In genomic region chr5:173283318-173284288, GRCh38 we compare ENCODE assay signal across 8 cellular contexts. TPM values are rescaled to one million over a fixed set of nuclear protein-coding genes. Genes with fewer than 3 reads are reported as not detected.
DNase-seq lines count a peak whose midpoint lies in the region; ATAC-seq lines count a peak whose summit lies in the region.

No MANE protein-coding gene starts in this region.

- H3K36me3 Mint-ChIP-seq in T-cell: no peaks in the 10 kb centered on the region

- peaks cover 65 to 72% of the 10 kb centered on the region in 2 donors for H3K27me3 Mint-ChIP-seq in T-cell

- peaks cover 10% of the 10 kb centered on the region; the same call in 1 of the 2 replicates for H3K27me3 ChIP-seq in HAP-1 (ENCODE audit: low read depth)
- no peaks in the 10 kb centered on the region for H3K27me3 ChIP-seq in right cardiac atrium (ENCODE audit: control insufficient read depth, insufficient read depth)
- H3K27me3 ChIP-seq in skeletal muscle satellite cell (ENCODE audit: control insufficient read depth, insufficient read depth, low read length): peaks cover 50% of the 10 kb centered on the region

- peak overlapping the region; percentile 85 for H3K4me2 ChIP-seq in skeletal muscle satellite cell (ENCODE audit: low read length)

- CTCF ChIA-PET in T-cell (lab: Charles Lee): no interaction called here

- in situ Hi-C loops in HAP-1 (cut with MboI; ENCODE audit: low sequenced_read_pairs): loop anchor here (10.0 to 25.0 kb wide), 3 partner anchors 299 to 679 kb away; partner anchors contain the start of gene ATP6V0E1

- POLR2A ChIA-PET in T-cell (lab: Charles Lee): no interaction called here

- H3K4me3 ChIP-seq in HAP-1 (no peak overlapping the region), right cardiac atrium (ENCODE audit: low read length) (peak overlapping the region; percentile 8), skeletal muscle satellite cell (ENCODE audit: low read length) (peak overlapping the region; percentile 65)

- peak overlapping the region; percentile 7 for H3K27ac ChIP-seq in right cardiac atrium (ENCODE audit: low read length)

- peaks cover 0 to 4% (median 3%) of the 10 kb centered on the region in 3 donors for H3K9me3 Mint-ChIP-seq in T-cell

- no peak overlapping the region for H3K27ac Mint-ChIP-seq in T-cell

- H3K9me3 ChIP-seq in HAP-1: no peaks in the 10 kb centered on the region
- no peaks in the 10 kb centered on the region for H3K9me3 ChIP-seq in right cardiac atrium (ENCODE audit: control insufficient read depth, low read length)
- no peaks in the 10 kb centered on the region for H3K9me3 ChIP-seq in skeletal muscle satellite cell (replicated peaks; ENCODE audit: low read length)

- intact Hi-C loops in right cardiac atrium (cut with DNase I): loop anchor here (2.0 to 10.0 kb wide), 6 partner anchors 116 to 579 kb away; partner anchors contain the start of gene ATP6V0E1 (in 1 of the 4)

- WGBS in right cardiac atrium: 3% methylated on average over 45 of the region's 45 CpGs

- ATAC-seq in T-cell (replicated peaks in 1 of 4): peak; percentile 95 to 98 (median 96)
- peak; percentile 89 to 90 for ATAC-seq in right cardiac atrium

- H3K4me1 ChIP-seq in HAP-1: peaks cover 3% of the 10 kb centered on the region; the same call in 1 of the 2 replicates
- no peaks in the 10 kb centered on the region for H3K4me1 ChIP-seq in right cardiac atrium (ENCODE audit: control insufficient read depth, insufficient read depth, low read length)
- H3K4me1 ChIP-seq in skeletal muscle satellite cell (ENCODE audit: control insufficient read depth, insufficient read depth, low read length): peaks cover 10% of the 10 kb centered on the region

- H3K9ac ChIP-seq in skeletal muscle satellite cell (ENCODE audit: low read depth, low read length): no peak overlapping the region

- H3K36me3 ChIP-seq in HAP-1 (replicated peaks): no peaks in the 10 kb centered on the region
- no peaks in the 10 kb centered on the region for H3K36me3 ChIP-seq in skeletal muscle satellite cell (ENCODE audit: insufficient read depth, low read length)

- peak overlapping the region in 1 of 3 donors; percentile 48 for H3K4me3 Mint-ChIP-seq in T-cell

- peak; percentile 90 for DNase-seq in GM03348 (ENCODE audit: low spot score)
- DNase-seq in HAP-1 (ENCODE audit: low spot score in 2 of 2): peak; percentile 46 to 85
- DNase-seq in LoVo (ENCODE audit: low spot score): peak; percentile 41
- DNase-seq in T-cell: peak; percentile 32 to 73 (median 57)
- peak; percentile 33 for DNase-seq in amniotic epithelial cell (ENCODE audit: low read depth)
- peak; percentile 81 to 93 (median 92) for DNase-seq in right cardiac atrium
- no peak for DNase-seq in middle frontal gyrus (ENCODE audit: extremely low spot score, low spot score)

- peaks cover 6 to 8% (median 8%) of the 10 kb centered on the region in 3 donors for H3K4me1 Mint-ChIP-seq in T-cell

RNA-seq across cellular contexts. Expression of gene STC2, which starts 44.6 kb away (rescaled TPM):
- total RNA-seq in T-cell (1 to 10 TPM in 2 of 5 donors, under 1 TPM in 1, not detected in 2; 0.47 to 1.2 (median 1.1) TPM), right cardiac atrium (10 to 100 TPM in 3 of 4 donors, 1 to 10 TPM in 1; 9.4 to 13.0 (median 11.6) TPM)
- polyA plus RNA-seq in right cardiac atrium: 11.7 TPM
- 104 and 125 TPM in 2 replicates for total RNA-seq in skeletal muscle satellite cell (2012; rRNA removed)

RNA-seq across cellular contexts. Expression of gene NKX2-5, which starts 48.6 kb away (rescaled TPM):
- total RNA-seq in T-cell: not detected
- total RNA-seq in right cardiac atrium: 100 to 1,000 TPM; 176 to 241 (median 220) TPM
- 250 TPM for polyA plus RNA-seq in right cardiac atrium
- not detected in 2 replicates for total RNA-seq in skeletal muscle satellite cell (2012; rRNA removed)

Comparison
In these comparisons a context has a peak if more than half of its experiments do, and no peak if none do; other contexts are left out.
1. RNA of gene STC2, which starts 44.6 kb away (total RNA-seq): 9.4 to 13.0 TPM in right cardiac atrium; 0.47 to 1.2 TPM in T-cell; every median in the first group is over 4 times any median in the second.
2. RNA of gene NKX2-5, which starts 48.6 kb away (total RNA-seq): 176 to 241 TPM in right cardiac atrium; not detected in T-cell; every median in the first group is over 100 times any median in the second.